In the genomic region with DNA sequence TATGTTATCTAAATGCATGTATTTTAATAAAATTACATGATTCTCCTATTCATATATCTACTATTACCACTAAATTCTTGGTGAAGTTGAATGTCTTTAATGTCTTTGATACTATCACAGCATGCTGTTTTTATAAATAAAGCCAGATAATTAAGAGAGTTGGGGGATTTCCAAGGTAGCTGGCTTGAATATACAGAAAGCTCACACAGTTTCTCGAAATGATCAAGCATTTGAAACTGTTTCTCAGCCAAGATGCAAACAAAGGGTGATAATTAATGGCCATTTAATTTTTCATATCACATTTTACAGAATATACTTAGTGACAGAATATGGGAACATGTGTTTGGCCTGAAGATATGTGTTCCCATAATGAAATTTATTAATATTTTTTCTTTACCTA, we compare ENCODE assay signal across 1 cellular context.
TF ChIP-seq lines count a peak whose summit lies in the region.

No MANE protein-coding gene starts in this region.

TF ChIP-seq in GM12878, 131 proteins besides CTCF, POLR2A, EP300 and RAD21 (continued from another document):
- no peak for TF ChIP-seq ZZZ3 (IDR thresholded peaks at IDR 0.05; ENCODE audit: control insufficient read depth, insufficient read length, low read depth)
- TF ChIP-seq, protein P1, sequence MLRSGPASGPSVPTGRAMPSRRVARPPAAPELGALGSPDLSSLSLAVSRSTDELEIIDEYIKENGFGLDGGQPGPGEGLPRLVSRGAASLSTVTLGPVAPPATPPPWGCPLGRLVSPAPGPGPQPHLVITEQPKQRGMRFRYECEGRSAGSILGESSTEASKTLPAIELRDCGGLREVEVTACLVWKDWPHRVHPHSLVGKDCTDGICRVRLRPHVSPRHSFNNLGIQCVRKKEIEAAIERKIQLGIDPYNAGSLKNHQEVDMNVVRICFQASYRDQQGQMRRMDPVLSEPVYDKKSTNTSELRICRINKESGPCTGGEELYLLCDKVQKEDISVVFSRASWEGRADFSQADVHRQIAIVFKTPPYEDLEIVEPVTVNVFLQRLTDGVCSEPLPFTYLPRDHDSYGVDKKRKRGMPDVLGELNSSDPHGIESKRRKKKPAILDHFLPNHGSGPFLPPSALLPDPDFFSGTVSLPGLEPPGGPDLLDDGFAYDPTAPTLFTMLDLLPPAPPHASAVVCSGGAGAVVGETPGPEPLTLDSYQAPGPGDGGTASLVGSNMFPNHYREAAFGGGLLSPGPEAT (IDR thresholded peaks at IDR 0.05; ENCODE audit: low read depth): peak; percentile 96
- TF ChIP-seq, protein P2, sequence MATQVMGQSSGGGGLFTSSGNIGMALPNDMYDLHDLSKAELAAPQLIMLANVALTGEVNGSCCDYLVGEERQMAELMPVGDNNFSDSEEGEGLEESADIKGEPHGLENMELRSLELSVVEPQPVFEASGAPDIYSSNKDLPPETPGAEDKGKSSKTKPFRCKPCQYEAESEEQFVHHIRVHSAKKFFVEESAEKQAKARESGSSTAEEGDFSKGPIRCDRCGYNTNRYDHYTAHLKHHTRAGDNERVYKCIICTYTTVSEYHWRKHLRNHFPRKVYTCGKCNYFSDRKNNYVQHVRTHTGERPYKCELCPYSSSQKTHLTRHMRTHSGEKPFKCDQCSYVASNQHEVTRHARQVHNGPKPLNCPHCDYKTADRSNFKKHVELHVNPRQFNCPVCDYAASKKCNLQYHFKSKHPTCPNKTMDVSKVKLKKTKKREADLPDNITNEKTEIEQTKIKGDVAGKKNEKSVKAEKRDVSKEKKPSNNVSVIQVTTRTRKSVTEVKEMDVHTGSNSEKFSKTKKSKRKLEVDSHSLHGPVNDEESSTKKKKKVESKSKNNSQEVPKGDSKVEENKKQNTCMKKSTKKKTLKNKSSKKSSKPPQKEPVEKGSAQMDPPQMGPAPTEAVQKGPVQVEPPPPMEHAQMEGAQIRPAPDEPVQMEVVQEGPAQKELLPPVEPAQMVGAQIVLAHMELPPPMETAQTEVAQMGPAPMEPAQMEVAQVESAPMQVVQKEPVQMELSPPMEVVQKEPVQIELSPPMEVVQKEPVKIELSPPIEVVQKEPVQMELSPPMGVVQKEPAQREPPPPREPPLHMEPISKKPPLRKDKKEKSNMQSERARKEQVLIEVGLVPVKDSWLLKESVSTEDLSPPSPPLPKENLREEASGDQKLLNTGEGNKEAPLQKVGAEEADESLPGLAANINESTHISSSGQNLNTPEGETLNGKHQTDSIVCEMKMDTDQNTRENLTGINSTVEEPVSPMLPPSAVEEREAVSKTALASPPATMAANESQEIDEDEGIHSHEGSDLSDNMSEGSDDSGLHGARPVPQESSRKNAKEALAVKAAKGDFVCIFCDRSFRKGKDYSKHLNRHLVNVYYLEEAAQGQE (IDR thresholded peaks at IDR 0.05; ENCODE audit: low read depth, low read length): no peak
- TF ChIP-seq BMI1 (IDR thresholded peaks at IDR 0.05; ENCODE audit: borderline replicate concordance): peak; percentile 44; the same call in 1 of the 2 replicates
- TF ChIP-seq RAD51 (IDR thresholded peaks at IDR 0.05): no peak
- TF ChIP-seq RELA (IDR thresholded peaks at IDR 0.05; ENCODE audit: borderline replicate concordance, partially characterized antibody): no peak
- TF ChIP-seq MTA2 (IDR thresholded peaks at IDR 0.05; ENCODE audit: low read depth): peak; percentile 96
- TF ChIP-seq DPF2 (IDR thresholded peaks at IDR 0.05): peak; percentile 75
